Comparison of ENCODE assay signal across 31 cellular contexts in genomic region chr21:42690586-42690985, GRCh38. TPM values are rescaled to one million over a fixed set of nuclear protein-coding genes. Genes with fewer than 3 reads are reported as not detected.
"Had no signal": no experiment of that assay in that cellular context is flagged by ENCODE, and none has a peak within 500 bp of the region (broad histone marks: within the 10 kb centered on the region; RNA-seq: fewer than 3 reads in every experiment).

No MANE protein-coding gene starts in this region.

- H3K4me1 Mint-ChIP-seq: stimulated activated memory B cell treated with anti-CD40 and anti-IgM and Interleukin-4, amounts not matched to agents 10 μg/mL and 1 μg/mL and 100 μg/mL, for 72 hours had no signal

- H3K4me3 ChIP-seq: heart left ventricle, left lung, lower lobe of right lung, mucosa of descending colon, right atrium auricular region, right lobe of liver, tibial nerve, upper lobe of left lung, uterus had no signal

- ATAC-seq: heart left ventricle; left colon; left lung; lower lobe of right lung; mucosa of descending colon; naive thymus-derived CD4-positive, alpha-beta T cell; right lobe of liver; stimulated activated memory B cell treated with anti-CD40 and anti-IgM and Interleukin-4, amounts not matched to agents 10 μg/mL and 1 μg/mL and 100 μg/mL, for 72 hours; stimulated activated naive CD8-positive, alpha-beta T cell treated with anti-CD3 and anti-CD28 coated beads, Interleukin-15, amount 100 ng/mL, for 72 hours had no signal

- H3K9me3 Mint-ChIP-seq: immature natural killer cell; mesothelial cell of epicardium; naive thymus-derived CD4-positive, alpha-beta T cell; natural killer cell treated with Interleukin-12 subunit alpha and Interleukin-12 subunit beta and Interleukin-15 and Interleukin-18, amount 100 ng/mL, for 72 hours; stimulated activated memory B cell treated with anti-CD40 and anti-IgM and Interleukin-4, amounts not matched to agents 10 μg/mL and 1 μg/mL and 100 μg/mL, for 72 hours; stimulated activated naive CD8-positive, alpha-beta T cell treated with anti-CD3 and anti-CD28 coated beads, Interleukin-15, amount 100 ng/mL, for 72 hours had no signal

- H3K79me2 ChIP-seq: parathyroid adenoma had no signal

- H3K27me3 ChIP-seq: heart left ventricle, left lung, right atrium auricular region, right lobe of liver, tibial nerve, upper lobe of left lung, uterus had no signal

- H3K4me3 Mint-ChIP-seq: immature natural killer cell; mesothelial cell of epicardium; naive thymus-derived CD4-positive, alpha-beta T cell; natural killer cell treated with Interleukin-12 subunit alpha and Interleukin-12 subunit beta and Interleukin-15 and Interleukin-18, amount 100 ng/mL, for 72 hours; stimulated activated memory B cell treated with anti-CD40 and anti-IgM and Interleukin-4, amounts not matched to agents 10 μg/mL and 1 μg/mL and 100 μg/mL, for 72 hours; stimulated activated naive CD8-positive, alpha-beta T cell treated with anti-CD3 and anti-CD28 coated beads, Interleukin-15, amount 100 ng/mL, for 72 hours had no signal

- H3K27me3 Mint-ChIP-seq: naive thymus-derived CD4-positive, alpha-beta T cell; progenitor cell of endocrine pancreas; stimulated activated naive CD8-positive, alpha-beta T cell treated with anti-CD3 and anti-CD28 coated beads, Interleukin-15, amount 100 ng/mL, for 72 hours had no signal

- H2AFZ ChIP-seq: parathyroid adenoma had no signal

- H3K36me3 Mint-ChIP-seq: immature natural killer cell; natural killer cell treated with Interleukin-12 subunit alpha and Interleukin-12 subunit beta and Interleukin-15 and Interleukin-18, amount 100 ng/mL, for 72 hours; stimulated activated memory B cell treated with anti-CD40 and anti-IgM and Interleukin-4, amounts not matched to agents 10 μg/mL and 1 μg/mL and 100 μg/mL, for 72 hours had no signal

- DNase-seq: hypothalamus; immature natural killer cell; kidney; left colon; lower lobe of right lung; mammary epithelial cell; mesendoderm; naive thymus-derived CD4-positive, alpha-beta T cell; nucleus accumbens; right lobe of liver; small intestine; stimulated activated CD4-positive, alpha-beta T cell treated with anti-CD3 and anti-CD28 coated beads, Interleukin-1b, Interleukin-23, amount 100 ng/mL, for 48 hours; stimulated activated CD4-positive, alpha-beta T cell treated with anti-CD3 and anti-CD28 coated beads, Interleukin-2, amount 100 ng/mL, for 48 hours; stimulated activated CD4-positive, alpha-beta T cell treated with anti-CD3 and anti-CD28 coated beads, Interleukin-4, amount 100 ng/mL, for 4 hours; stimulated activated CD8-positive, alpha-beta memory T cell treated with anti-CD3 and anti-CD28 coated beads, Interleukin-4, amount 100 ng/mL, for 48 hours; stimulated activated naive CD4-positive, alpha-beta T cell treated with Interleukin-2 at 50 U/mL for 16 hours; stimulated activated naive CD8-positive, alpha-beta T cell treated with anti-CD3 and anti-CD28 coated beads, Interleukin-15, amount 100 ng/mL, for 72 hours; substantia nigra; upper lobe of left lung; uterus had no signal

- H3K27ac Mint-ChIP-seq: immature natural killer cell; mesothelial cell of epicardium; naive thymus-derived CD4-positive, alpha-beta T cell; natural killer cell treated with Interleukin-12 subunit alpha and Interleukin-12 subunit beta and Interleukin-15 and Interleukin-18, amount 100 ng/mL, for 72 hours; progenitor cell of endocrine pancreas; stimulated activated memory B cell treated with anti-CD40 and anti-IgM and Interleukin-4, amounts not matched to agents 10 μg/mL and 1 μg/mL and 100 μg/mL, for 72 hours; stimulated activated naive CD8-positive, alpha-beta T cell treated with anti-CD3 and anti-CD28 coated beads, Interleukin-15, amount 100 ng/mL, for 72 hours had no signal

- H3K36me3 ChIP-seq: heart left ventricle, left lung, lower lobe of right lung, right atrium auricular region, right lobe of liver, upper lobe of left lung, uterus had no signal

- H3K27ac ChIP-seq: heart left ventricle, left lung, lower lobe of right lung, parathyroid adenoma, right atrium auricular region, right lobe of liver, tibial nerve, upper lobe of left lung, uterus had no signal

- H3K9me3 ChIP-seq: heart left ventricle, left lung, lower lobe of right lung, mucosa of descending colon, right atrium auricular region, right lobe of liver, tibial nerve, upper lobe of left lung, uterus had no signal

- H3K4me1 ChIP-seq: left lung, lower lobe of right lung, parathyroid adenoma, right atrium auricular region, right lobe of liver, uterus had no signal

RNA-seq across cellular contexts. Expression of gene PDE9A, which starts 37.2 kb away (rescaled TPM):
- total RNA-seq: myocyte had no signal
